Comparison of ENCODE assay signal across 8 cellular contexts in genomic region chr16:69404275-69404805, GRCh38. TPM values are rescaled to one million over a fixed set of nuclear protein-coding genes. Genes with fewer than 3 reads are reported as not detected.
DNase-seq lines count a peak whose midpoint lies in the region; ATAC-seq lines count a peak whose summit lies in the region.

No MANE protein-coding gene starts in this region.

- no peaks in the 10 kb centered on the region for H3K27me3 ChIP-seq in aorta (ENCODE audit: control insufficient read depth in 1 of 2, insufficient read depth in 2 of 2, low read length in 1 of 2)

- no peak for DNase-seq in Right ventricle myocardium inferior (ENCODE audit: missing footprints)
- no peak for DNase-seq in cardiac septum (ENCODE audit: low spot score)
- no peak for DNase-seq in epithelial cell of prostate (ENCODE audit: low read depth, low spot score)
- DNase-seq in mucosa of gallbladder (ENCODE audit: low spot score) = peak; percentile 19
- no peak for DNase-seq in aorta
- DNase-seq in C1 segment of cervical spinal cord (lab: John Stamatoyannopoulos, UW) = no peak
- no peak for DNase-seq in iPS-NIHi11 (ENCODE audit: low spot score)
- no peak for DNase-seq in cerebellum (ENCODE audit: low spot score)

- H3K4me3 ChIP-seq in aorta (ENCODE audit: low read length in 2 of 2) = no peak overlapping the region

- H3K9me3 ChIP-seq in aorta (ENCODE audit: control insufficient read depth, low read length) = no peaks in the 10 kb centered on the region

- H3K4me1 ChIP-seq in aorta (ENCODE audit: control insufficient read depth in 1 of 2, insufficient read depth in 2 of 2, low read length in 2 of 2) = peaks cover 2 to 3% of the 10 kb centered on the region in 2 donors

- H3K27ac ChIP-seq in epithelial cell of prostate = peak overlapping the region; percentile 44
- H3K27ac ChIP-seq in aorta (ENCODE audit: low read depth in 1 of 2, low read length in 2 of 2) = no peak overlapping the region

- H3K36me3 ChIP-seq in aorta (ENCODE audit: control insufficient read depth in 1 of 2, insufficient read depth in 2 of 2, low read length in 1 of 2) = no peaks in the 10 kb centered on the region

- intact Hi-C loops in Right ventricle myocardium inferior (cut with DNase I) (no loop called here), cardiac septum (cut with DNase I) (no loop called here), aorta (cut with DNase I) (no loop called here)

- ATAC-seq in Right ventricle myocardium inferior (peak; percentile 79), aorta (ENCODE audit: low FRiP score) (peak; percentile 62)

- 13% methylated on average over 4 of the region's 4 CpGs for WGBS in aorta, 2 donors

RNA-seq across cellular contexts. Expression of gene TERF2, which starts 18.5 kb away (rescaled TPM):
- 24.8 TPM for total RNA-seq in Right ventricle myocardium inferior
- total RNA-seq in cardiac septum = 27.9 TPM
- 28.6 TPM for total RNA-seq in mucosa of gallbladder
- total RNA-seq in aorta = 10 to 100 TPM; 26.3 to 40.4 TPM
- polyA plus RNA-seq in aorta = 10 to 100 TPM in 1 of 2 donors, 1 to 10 TPM in 1; 7.1 to 13.5 TPM
- 23.8 TPM for total RNA-seq in cerebellum

RNA-seq across cellular contexts. Expression of gene CYB5B, which starts 20.1 kb away (rescaled TPM):
- total RNA-seq in Right ventricle myocardium inferior (65.5 TPM), cardiac septum (53.2 TPM), mucosa of gallbladder (84.7 TPM), aorta (10 to 100 TPM; 45.8 to 55.0 TPM), cerebellum (59.9 TPM)
- polyA plus RNA-seq in aorta = 10 to 100 TPM; 41.5 to 75.0 TPM

RNA-seq across cellular contexts. Expression of gene TMED6, which starts 52.8 kb away (rescaled TPM):
- total RNA-seq in Right ventricle myocardium inferior = not detected
- 0.38 TPM for total RNA-seq in cardiac septum
- 1.0 TPM for total RNA-seq in mucosa of gallbladder
- total RNA-seq in aorta = 1 to 10 TPM in 1 of 2 donors, under 1 TPM in 1; 0.84 to 1.1 TPM
- polyA plus RNA-seq in aorta = not detected
- not detected for total RNA-seq in cerebellum
